23 cellular contexts compared by ENCODE assay signal in the genomic region with DNA sequence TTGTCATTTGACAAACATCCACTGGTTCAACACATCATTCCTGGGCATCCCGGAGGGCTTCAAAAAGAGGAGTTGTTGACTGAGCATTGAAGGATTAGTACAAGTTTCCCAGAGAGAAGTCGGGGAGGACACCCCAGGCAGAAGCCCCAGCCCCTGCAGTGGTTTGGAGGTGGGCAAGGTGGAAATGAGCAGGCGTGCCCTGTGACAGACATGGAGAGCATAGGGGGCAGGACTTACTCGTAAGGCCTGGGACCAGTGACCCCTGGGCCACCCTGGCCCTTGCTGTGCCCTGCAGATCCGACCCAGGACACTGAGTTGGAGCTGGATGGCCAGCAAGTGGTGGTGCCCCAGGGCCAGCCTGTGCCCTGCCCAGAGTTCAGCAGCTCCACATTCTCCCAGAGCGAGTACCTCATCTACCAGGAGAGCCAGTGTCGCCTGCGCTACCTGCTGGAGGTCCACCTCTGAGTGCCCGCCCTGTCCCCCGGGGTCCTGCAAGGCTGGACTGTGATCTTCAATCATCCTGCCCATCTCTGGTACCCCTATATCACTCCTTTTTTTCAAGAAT. TPM values are rescaled to one million over a fixed set of nuclear protein-coding genes. Genes with fewer than 3 reads are reported as not detected.
DNase-seq lines count a peak whose midpoint lies in the region; ATAC-seq and TF ChIP-seq lines count a peak whose summit lies in the region.
"Had no signal": no experiment of that assay in that cellular context is flagged by ENCODE, and none has a peak within 500 bp of the region (broad histone marks: within the 10 kb centered on the region; RNA-seq: fewer than 3 reads in every experiment).

No MANE protein-coding gene starts in this region.

- H3K27ac ChIP-seq in lower lobe of right lung, result no peak overlapping the region
- no peak overlapping the region for H3K27ac ChIP-seq in foreskin keratinocyte

- intact Hi-C loops in lower lobe of right lung (cut with DNase I), result no loop called here

- TF ChIP-seq CTCF in chondrocyte (IDR thresholded peaks at IDR 0.05), result no peak
- TF ChIP-seq CTCF in lower lobe of right lung (IDR thresholded peaks at IDR 0.05), result no peak
- TF ChIP-seq CTCF in type B pancreatic cell (conservative IDR thresholded peaks at IDR 0.05), result no peak
- no peak for TF ChIP-seq CTCF in foreskin keratinocyte (conservative IDR thresholded peaks at IDR 0.05)

- ATAC-seq in activated naive CD8-positive, alpha-beta T cell treated with anti-CD3 and anti-CD28 coated beads, Interleukin-2, amount 10 ng/mL, durations not matched to agents 7 days and 5 days (ENCODE audit: low read depth), result no peak
- no peak for ATAC-seq in activated naive CD8-positive, alpha-beta T cell treated with anti-CD3 and anti-CD28 coated beads, Interleukin-2, amount 50 U/mL, for 24 hours
- ATAC-seq in lower lobe of right lung, result no peak
- ATAC-seq in foreskin keratinocyte, result no peak
- ATAC-seq: HCT116 had no signal

- no peak overlapping the region for H3K27ac Mint-ChIP-seq in activated naive CD8-positive, alpha-beta T cell treated with anti-CD3 and anti-CD28 coated beads, Interleukin-2, amount 10 ng/mL, durations not matched to agents 7 days and 5 days
- H3K27ac Mint-ChIP-seq in activated naive CD8-positive, alpha-beta T cell treated with anti-CD3 and anti-CD28 coated beads, Interleukin-2, amount 50 U/mL, for 24 hours, result no peak overlapping the region
- H3K27ac Mint-ChIP-seq in chondrocyte (ENCODE audit: unreplicated experiment) (no peak overlapping the region), type B pancreatic cell (peak overlapping the region; percentile 6)

- no peaks in the 10 kb centered on the region for H3K36me3 Mint-ChIP-seq in activated naive CD8-positive, alpha-beta T cell treated with anti-CD3 and anti-CD28 coated beads, Interleukin-2, amount 10 ng/mL, durations not matched to agents 7 days and 5 days
- H3K36me3 Mint-ChIP-seq in activated naive CD8-positive, alpha-beta T cell treated with anti-CD3 and anti-CD28 coated beads, Interleukin-2, amount 50 U/mL, for 24 hours (ENCODE audit: low read depth), result no peaks in the 10 kb centered on the region
- H3K36me3 Mint-ChIP-seq in chondrocyte (ENCODE audit: low read depth), result peaks cover 2% of the 10 kb centered on the region
- H3K36me3 Mint-ChIP-seq in type B pancreatic cell, result no peaks in the 10 kb centered on the region

- H3K4me1 Mint-ChIP-seq in activated naive CD8-positive, alpha-beta T cell treated with anti-CD3 and anti-CD28 coated beads, Interleukin-2, amount 10 ng/mL, durations not matched to agents 7 days and 5 days, result peaks cover 5% of the 10 kb centered on the region
- H3K4me1 Mint-ChIP-seq in activated naive CD8-positive, alpha-beta T cell treated with anti-CD3 and anti-CD28 coated beads, Interleukin-2, amount 50 U/mL, for 24 hours, result peaks cover 2% of the 10 kb centered on the region
- H3K4me1 Mint-ChIP-seq in chondrocyte (ENCODE audit: low read depth) (peaks cover 1% of the 10 kb centered on the region), type B pancreatic cell (ENCODE audit: unreplicated experiment) (peaks cover 10% of the 10 kb centered on the region)

- POLR2A ChIA-PET in activated naive CD8-positive, alpha-beta T cell treated with anti-CD3 and anti-CD28 coated beads, Interleukin-2, amount 10 ng/mL, durations not matched to agents 7 days and 5 days (lab: Charles Lee), result no interaction called here

- no peaks in the 10 kb centered on the region for H3K9me3 Mint-ChIP-seq in activated naive CD8-positive, alpha-beta T cell treated with anti-CD3 and anti-CD28 coated beads, Interleukin-2, amount 10 ng/mL, durations not matched to agents 7 days and 5 days
- no peaks in the 10 kb centered on the region for H3K9me3 Mint-ChIP-seq in activated naive CD8-positive, alpha-beta T cell treated with anti-CD3 and anti-CD28 coated beads, Interleukin-2, amount 50 U/mL, for 24 hours
- no peaks in the 10 kb centered on the region for H3K9me3 Mint-ChIP-seq in chondrocyte (ENCODE audit: low read depth)
- no peaks in the 10 kb centered on the region for H3K9me3 Mint-ChIP-seq in type B pancreatic cell

- peak; percentile 15 for DNase-seq in activated naive CD8-positive, alpha-beta T cell treated with anti-CD3 and anti-CD28 coated beads, Interleukin-2, amount 10 ng/mL, durations not matched to agents 7 days and 5 days
- DNase-seq in activated naive CD8-positive, alpha-beta T cell treated with anti-CD3 and anti-CD28 coated beads, Interleukin-2, amount 50 U/mL, for 24 hours, result no peak
- peak; percentile 79 for DNase-seq in chondrocyte (ENCODE audit: low spot score)
- peak; percentile 35 for DNase-seq in lower lobe of right lung
- DNase-seq in type B pancreatic cell (ENCODE audit: extremely low spot score, unreplicated experiment), result no peak
- DNase-seq in foreskin keratinocyte, result no peak
- no peak for DNase-seq in NCI-H446 (lab: John Stamatoyannopoulos, UW)
- DNase-seq: 8988T, ACHN, BE2C, Calu3, DMS79 treated with DMSO at 0.1 percent for 48 hours, Karpas-422, NCI-H1092, NCI-H1417 treated with DMSO at 0.1 percent for 48 hours, NCI-H1694 treated with DMSO at 0.1 percent for 48 hours, NCI-H2081, NCI-H2227 treated with DMSO at 0.1 percent for 48 hours, NCI-H510A, NCI-H69, OCI-M1 had no signal

- H3K36me3 ChIP-seq in lower lobe of right lung, result peaks cover 22% of the 10 kb centered on the region
- H3K36me3 ChIP-seq: BE2C had no signal

- H3K27me3 ChIP-seq in lower lobe of right lung (ENCODE audit: low read depth) (no peaks in the 10 kb centered on the region), foreskin keratinocyte (peaks cover 9% of the 10 kb centered on the region)
- H3K27me3 ChIP-seq: BE2C had no signal

- H3K9me3 ChIP-seq in lower lobe of right lung, result no peaks in the 10 kb centered on the region
- H3K9me3 ChIP-seq: BE2C had no signal

- H3K4me3 ChIP-seq in lower lobe of right lung, result no peak overlapping the region

- H3K4me1 ChIP-seq in lower lobe of right lung (peaks cover 4% of the 10 kb centered on the region), foreskin keratinocyte (no peaks in the 10 kb centered on the region)
- H3K4me1 ChIP-seq: BE2C had no signal

- peaks cover 6% of the 10 kb centered on the region for H3K27me3 Mint-ChIP-seq in activated naive CD8-positive, alpha-beta T cell treated with anti-CD3 and anti-CD28 coated beads, Interleukin-2, amount 10 ng/mL, durations not matched to agents 7 days and 5 days
- peaks cover 2% of the 10 kb centered on the region for H3K27me3 Mint-ChIP-seq in activated naive CD8-positive, alpha-beta T cell treated with anti-CD3 and anti-CD28 coated beads, Interleukin-2, amount 50 U/mL, for 24 hours
- H3K27me3 Mint-ChIP-seq in chondrocyte (ENCODE audit: low read depth) (peaks cover 2% of the 10 kb centered on the region), type B pancreatic cell (peaks cover 22% of the 10 kb centered on the region)

- H3K4me3 Mint-ChIP-seq in activated naive CD8-positive, alpha-beta T cell treated with anti-CD3 and anti-CD28 coated beads, Interleukin-2, amount 10 ng/mL, durations not matched to agents 7 days and 5 days, result no peak overlapping the region
- H3K4me3 Mint-ChIP-seq in activated naive CD8-positive, alpha-beta T cell treated with anti-CD3 and anti-CD28 coated beads, Interleukin-2, amount 50 U/mL, for 24 hours, result no peak overlapping the region
- H3K4me3 Mint-ChIP-seq in chondrocyte (ENCODE audit: unreplicated experiment), result no peak overlapping the region
- H3K4me3 Mint-ChIP-seq in type B pancreatic cell, result no peak overlapping the region

RNA-seq across cellular contexts. Expression of gene PARP3, which starts 5.9 kb away (rescaled TPM):
- total RNA-seq in activated naive CD8-positive, alpha-beta T cell treated with anti-CD3 and anti-CD28 coated beads, Interleukin-2, amount 10 ng/mL, durations not matched to agents 7 days and 5 days, result 10 to 100 TPM; 23.5 to 26.1 TPM
- total RNA-seq in chondrocyte, result 9.5 to 12.4 TPM (median 9.7 TPM) in 3 replicates
- total RNA-seq in lower lobe of right lung, result 24.6 TPM
- total RNA-seq in type B pancreatic cell (ENCODE audit: low replicate concordance), result 4.2 and 6.6 TPM in 2 replicates
- total RNA-seq in foreskin keratinocyte, result 5.2 and 7.1 TPM in 2 replicates
- 4.7 and 6.1 TPM in 2 replicates for polyA plus RNA-seq in foreskin keratinocyte

RNA-seq across cellular contexts. Expression of gene RRP9, which starts 6.4 kb away (rescaled TPM):
- 10 to 100 TPM; 17.7 to 19.2 TPM for total RNA-seq in activated naive CD8-positive, alpha-beta T cell treated with anti-CD3 and anti-CD28 coated beads, Interleukin-2, amount 10 ng/mL, durations not matched to agents 7 days and 5 days
- total RNA-seq in chondrocyte, result 18.0 to 21.0 TPM (median 19.7 TPM) in 3 replicates
- 16.2 TPM for total RNA-seq in lower lobe of right lung
- total RNA-seq in type B pancreatic cell (ENCODE audit: low replicate concordance), result 22.7 and 30.0 TPM in 2 replicates
- total RNA-seq in foreskin keratinocyte, result 43.4 and 52.5 TPM in 2 replicates
- 53.7 and 63.6 TPM in 2 replicates for polyA plus RNA-seq in foreskin keratinocyte

RNA-seq across cellular contexts. Expression of gene GPR62, which starts 7.1 kb away (rescaled TPM):
- not detected for total RNA-seq in activated naive CD8-positive, alpha-beta T cell treated with anti-CD3 and anti-CD28 coated beads, Interleukin-2, amount 10 ng/mL, durations not matched to agents 7 days and 5 days
- total RNA-seq in chondrocyte, result 0.19 TPM in 1 of 3 replicates, not detected in the others
- total RNA-seq in lower lobe of right lung, result not detected
- 0.17 TPM in 1 of 2 replicates, not detected in the other for total RNA-seq in type B pancreatic cell (ENCODE audit: low replicate concordance)
- total RNA-seq in foreskin keratinocyte, result not detected in 2 replicates
- not detected in 2 replicates for polyA plus RNA-seq in foreskin keratinocyte
- total RNA-seq: Calu3, HT-29 had no signal

RNA-seq across cellular contexts. Expression of gene PCBP4, which starts 19.2 kb away (rescaled TPM):
- total RNA-seq in activated naive CD8-positive, alpha-beta T cell treated with anti-CD3 and anti-CD28 coated beads, Interleukin-2, amount 10 ng/mL, durations not matched to agents 7 days and 5 days, result 10 to 100 TPM; 17.8 to 18.2 TPM
- 35.5 to 63.8 TPM (median 55.7 TPM) in 3 replicates for total RNA-seq in chondrocyte
- total RNA-seq in lower lobe of right lung, result 24.6 TPM
- 74.8 and 91.9 TPM in 2 replicates for total RNA-seq in type B pancreatic cell (ENCODE audit: low replicate concordance)
- 30.9 and 33.4 TPM in 2 replicates for total RNA-seq in foreskin keratinocyte
- polyA plus RNA-seq in foreskin keratinocyte, result 40.0 and 46.9 TPM in 2 replicates

RNA-seq across cellular contexts. Expression of gene ABHD14B, which starts 25.8 kb away (rescaled TPM):
- 10 to 100 TPM; 49.6 to 54.3 TPM for total RNA-seq in activated naive CD8-positive, alpha-beta T cell treated with anti-CD3 and anti-CD28 coated beads, Interleukin-2, amount 10 ng/mL, durations not matched to agents 7 days and 5 days
- total RNA-seq in chondrocyte (24.3 to 38.0 TPM (median 25.7 TPM) in 3 replicates), lower lobe of right lung (48.8 TPM), type B pancreatic cell (ENCODE audit: low replicate concordance) (22.1 and 27.2 TPM in 2 replicates), foreskin keratinocyte (23.0 and 25.8 TPM in 2 replicates)
- 30.5 and 33.6 TPM in 2 replicates for polyA plus RNA-seq in foreskin keratinocyte

Comparison
In these comparisons a context has a peak if more than half of its experiments do, and no peak if none do; other contexts are left out.
1. DNase-seq: peak in activated naive CD8-positive, alpha-beta T cell treated with anti-CD3 and anti-CD28 coated beads, Interleukin-2, amount 10 ng/mL, durations not matched to agents 7 days and 5 days (single experiment), chondrocyte (single experiment) and lower lobe of right lung (single experiment); none in activated naive CD8-positive, alpha-beta T cell treated with anti-CD3 and anti-CD28 coated beads, Interleukin-2, amount 50 U/mL, for 24 hours (single experiment), type B pancreatic cell (single experiment), foreskin keratinocyte (0 of 2) and NCI-H446 (0 of 2).